In genomic region chr19:35272122-35272715, GRCh38 we compare ENCODE assay signal across 16 cellular contexts. TPM values are rescaled to one million over a fixed set of nuclear protein-coding genes. Genes with fewer than 3 reads are reported as not detected.
DNase-seq lines count a peak whose midpoint lies in the region; TF ChIP-seq lines count a peak whose summit lies in the region.
"Had no signal": no experiment of that assay in that cellular context is flagged by ENCODE, and none has a peak within 500 bp of the region (broad histone marks: within the 10 kb centered on the region; RNA-seq: fewer than 3 reads in every experiment).

No MANE protein-coding gene starts in this region.

- peaks cover 22% of the 10 kb centered on the region for H3K4me1 Mint-ChIP-seq in activated naive CD4-positive, alpha-beta T cell treated with anti-CD3 and anti-CD28 coated beads, Interleukin-2, amount 10 ng/mL, durations not matched to agents 7 days and 5 days

- H3K27ac ChIP-seq in angular gyrus (ENCODE audit: low read depth, low read length), result peak overlapping the region; percentile 2
- no peak overlapping the region for H3K27ac ChIP-seq in osteoblast (ENCODE audit: low read depth, low read length)
- H3K27ac ChIP-seq: pancreas had no signal

- no peaks in the 10 kb centered on the region for H3K9me3 ChIP-seq in osteoblast (ENCODE audit: low read depth, low read length)
- H3K9me3 ChIP-seq: esophagus squamous epithelium, pancreas had no signal

- no peaks in the 10 kb centered on the region for H3K27me3 ChIP-seq in osteoblast (ENCODE audit: insufficient read depth, low read length)
- H3K27me3 ChIP-seq: esophagus squamous epithelium, pancreas had no signal

- H3K9me3 Mint-ChIP-seq in activated naive CD4-positive, alpha-beta T cell treated with anti-CD3 and anti-CD28 coated beads, Interleukin-2, amount 10 ng/mL, durations not matched to agents 7 days and 5 days, result no peaks in the 10 kb centered on the region
- H3K9me3 Mint-ChIP-seq: activated CD8-positive, alpha-beta T cell treated with anti-CD3 and anti-CD28 coated beads for 36 hours had no signal

- peaks cover 9% of the 10 kb centered on the region for H3K79me2 ChIP-seq in osteoblast (ENCODE audit: insufficient read depth, low read length)

- peaks cover 12% of the 10 kb centered on the region for H4K20me1 ChIP-seq in osteoblast (ENCODE audit: insufficient read depth, low read length)

- no peak overlapping the region for H2AFZ ChIP-seq in osteoblast (ENCODE audit: low read length)

- no peak overlapping the region for H3K4me2 ChIP-seq in osteoblast (ENCODE audit: insufficient read depth, low read length)

- peak overlapping the region; percentile 2 for H3K27ac Mint-ChIP-seq in activated naive CD4-positive, alpha-beta T cell treated with anti-CD3 and anti-CD28 coated beads, Interleukin-2, amount 10 ng/mL, durations not matched to agents 7 days and 5 days

- no peak overlapping the region for H3K4me3 ChIP-seq in osteoblast (ENCODE audit: insufficient read depth, low read length)
- H3K4me3 ChIP-seq: esophagus squamous epithelium, pancreas had no signal

- CTCF ChIA-PET in activated naive CD4-positive, alpha-beta T cell treated with anti-CD3 and anti-CD28 coated beads, Interleukin-2, amount 10 ng/mL, durations not matched to agents 7 days and 5 days (lab: Charles Lee), result no interaction called here

- H3K27me3 Mint-ChIP-seq in activated naive CD4-positive, alpha-beta T cell treated with anti-CD3 and anti-CD28 coated beads, Interleukin-2, amount 10 ng/mL, durations not matched to agents 7 days and 5 days, result no peaks in the 10 kb centered on the region
- H3K27me3 Mint-ChIP-seq: activated CD8-positive, alpha-beta T cell treated with anti-CD3 and anti-CD28 coated beads for 36 hours had no signal

- H3K36me3 ChIP-seq in osteoblast (ENCODE audit: insufficient read depth, low read length), result peaks cover 41% of the 10 kb centered on the region

- DNase-seq in activated naive CD4-positive, alpha-beta T cell treated with anti-CD3 and anti-CD28 coated beads, Interleukin-2, amount 10 ng/mL, durations not matched to agents 7 days and 5 days, result no peak
- DNase-seq in activated naive CD4-positive, alpha-beta T cell (lab: John Stamatoyannopoulos, UW), result no peak
- peak; percentile 52 to 53 for DNase-seq in NOMO-1 (lab: John Stamatoyannopoulos, UW; ENCODE audit: unreplicated experiment in 2 of 2)
- peak; percentile 42 for DNase-seq in osteoblast (ENCODE audit: insufficient read length, low spot score, missing footprints)
- no peak for DNase-seq in DMS 273 treated with DMSO at 0.1 percent for 48 hours (lab: John Stamatoyannopoulos, UW)
- no peak for DNase-seq in activated T-cell treated with anti-CD3 and anti-CD28 coated beads, Interleukin-2, amount 50 U/mL, for 48 hours
- DNase-seq in GOT3 (lab: John Stamatoyannopoulos, UW), result no peak
- DNase-seq: activated CD8-positive, alpha-beta T cell treated with anti-CD3 and anti-CD28 coated beads for 36 hours; esophagus squamous epithelium; mesenchymal stem cell; NCI-H1930; stimulated activated CD4-positive, alpha-beta T cell treated with anti-CD3 and anti-CD28 coated beads, Interleukin-15, amount 100 ng/mL, for 24 hours; SW 1271 had no signal

- no peak for TF ChIP-seq CTCF in osteoblast (IDR thresholded peaks at IDR 0.05; ENCODE audit: extremely low read depth, low read depth, low read length)

- H3K4me3 Mint-ChIP-seq in activated naive CD4-positive, alpha-beta T cell treated with anti-CD3 and anti-CD28 coated beads, Interleukin-2, amount 10 ng/mL, durations not matched to agents 7 days and 5 days, result no peak overlapping the region
- H3K4me3 Mint-ChIP-seq: activated CD8-positive, alpha-beta T cell treated with anti-CD3 and anti-CD28 coated beads for 36 hours had no signal

- H3K36me3 Mint-ChIP-seq in activated naive CD4-positive, alpha-beta T cell treated with anti-CD3 and anti-CD28 coated beads, Interleukin-2, amount 10 ng/mL, durations not matched to agents 7 days and 5 days, result peaks cover 55% of the 10 kb centered on the region

- no peaks in the 10 kb centered on the region for H3K4me1 ChIP-seq in osteoblast (ENCODE audit: insufficient read depth, low read length)

RNA-seq across cellular contexts. Expression of gene USF2, which starts 3.5 kb away (rescaled TPM):
- 66.2 and 74.0 TPM in 2 replicates for total RNA-seq in osteoblast

RNA-seq across cellular contexts. Expression of gene HAMP, which starts 10.1 kb away (rescaled TPM):
- not detected in 2 replicates for total RNA-seq in osteoblast
- total RNA-seq: esophagus squamous epithelium had no signal

RNA-seq across cellular contexts. Expression of gene MAG, which starts 19.7 kb away (rescaled TPM):
- not detected in 2 replicates for total RNA-seq in osteoblast
- total RNA-seq: H4 had no signal

RNA-seq across cellular contexts. Expression of gene LSR, which starts 23.4 kb away (rescaled TPM):
- total RNA-seq in osteoblast, result 0.29 and 0.36 TPM in 2 replicates

RNA-seq across cellular contexts. Expression of gene FAM187B, which starts 43.7 kb away (rescaled TPM):
- not detected in 2 replicates for total RNA-seq in osteoblast
- total RNA-seq: activated CD8-positive, alpha-beta T cell treated with anti-CD3 and anti-CD28 coated beads for 36 hours; esophagus squamous epithelium; H4; pancreas had no signal

Comparison
In these comparisons a context has a peak if more than half of its experiments do, and no peak if none do; other contexts are left out.
1. DNase-seq: peak in NOMO-1 (2 of 2) and osteoblast (single experiment); none in activated naive CD4-positive, alpha-beta T cell treated with anti-CD3 and anti-CD28 coated beads, Interleukin-2, amount 10 ng/mL, durations not matched to agents 7 days and 5 days (single experiment), activated naive CD4-positive, alpha-beta T cell (0 of 4), DMS 273 treated with DMSO at 0.1 percent for 48 hours (single experiment), activated T-cell treated with anti-CD3 and anti-CD28 coated beads, Interleukin-2, amount 50 U/mL, for 48 hours (0 of 2) and GOT3 (single experiment).